ENCODE assay signal across 9 cellular contexts in the genomic region with DNA sequence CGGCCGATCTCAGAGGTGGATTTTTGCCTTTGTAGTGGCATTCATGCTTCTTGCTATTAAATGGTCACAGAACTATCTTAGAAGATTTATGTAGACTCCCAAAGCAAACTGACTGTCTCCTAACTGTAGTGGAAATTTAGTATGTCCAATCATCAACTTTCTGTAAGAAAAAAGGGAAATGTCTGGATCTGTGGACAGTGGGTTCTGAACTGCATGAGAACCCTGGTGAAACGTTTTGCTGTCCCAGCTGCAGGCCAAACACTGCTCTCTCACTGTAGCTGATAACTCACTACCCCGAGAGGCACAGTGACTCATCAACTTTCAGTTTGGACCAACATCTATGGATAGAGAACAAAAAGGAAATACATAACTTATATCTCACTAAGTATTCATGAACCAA.
DNase-seq lines count a peak whose midpoint lies in the region; ATAC-seq, FAIRE-seq and TF ChIP-seq lines count a peak whose summit lies in the region.
"Had no signal": no experiment of that assay in that cellular context is flagged by ENCODE, and none has a peak within 500 bp of the region (broad histone marks: within the 10 kb centered on the region; RNA-seq: fewer than 3 reads in every experiment).

No MANE protein-coding gene starts in this region.

- no peaks in the 10 kb centered on the region for H3K9me3 ChIP-seq in fibroblast of lung (ENCODE audit: control insufficient read depth, insufficient read depth, low read depth, low read length)
- H3K9me3 ChIP-seq in T-helper 17 cell (ENCODE audit: control insufficient read depth, low read length, poor library complexity, severe bottlenecking) = no peaks in the 10 kb centered on the region

- H3K36me3 Mint-ChIP-seq in T-helper 17 cell (ENCODE audit: low read depth) = no peaks in the 10 kb centered on the region
- H3K36me3 Mint-ChIP-seq: CD4-positive, CD25-positive, alpha-beta regulatory T cell had no signal

- H3K27me3 Mint-ChIP-seq in T-helper 17 cell = peaks cover 4% of the 10 kb centered on the region
- H3K27me3 Mint-ChIP-seq: CD4-positive, CD25-positive, alpha-beta regulatory T cell had no signal

- H4K20me1 ChIP-seq in fibroblast of lung (ENCODE audit: control insufficient read depth, extremely low read depth, insufficient read depth, low read length) = no peaks in the 10 kb centered on the region

- H3K79me2 ChIP-seq in fibroblast of lung (ENCODE audit: control insufficient read depth, insufficient read depth, low read length) = no peaks in the 10 kb centered on the region

- DNase-seq in NCI-H1436 (lab: John Stamatoyannopoulos, UW) (peak; percentile 24), NCI-H1436 treated with DMSO at 0.1 percent for 48 hours (lab: John Stamatoyannopoulos, UW) (no peak), RCC 7860 (ENCODE audit: low spot score) (peak; percentile 5), fibroblast of lung (ENCODE audit: low read depth in 2 of 2) (peak; percentile 86 to 92), omental fat pad (ENCODE audit: low spot score) (no peak), T-helper 17 cell (no peak)
- DNase-seq in activated naive CD4-positive, alpha-beta T cell treated with anti-CD3 and anti-CD28 coated beads, Interleukin-2, amount 50 U/mL, for 16 hours = no peak
- DNase-seq: CD4-positive, CD25-positive, alpha-beta regulatory T cell had no signal

- H3K36me3 ChIP-seq in fibroblast of lung (ENCODE audit: control insufficient read depth, insufficient read depth, low read length) = no peaks in the 10 kb centered on the region

- no peak for TF ChIP-seq CTCF in fibroblast of lung (conservative IDR thresholded peaks at IDR 0.05 in 1 of 2, IDR thresholded peaks at IDR 0.05 in 1 of 2; ENCODE audit: low read depth in 1 of 2, low read length in 2 of 2)
- TF ChIP-seq CTCF in omental fat pad (IDR thresholded peaks at IDR 0.05) = no peak

- H3K4me3 ChIP-seq in fibroblast of lung (replicated peaks in 1 of 4; ENCODE audit: control extremely low read depth in 1 of 4, insufficient read depth in 1 of 4, low read depth in 3 of 4, low read length in 4 of 4) = peak overlapping the region in 3 of 4 experiments; percentile 17 to 44 (median 33)

- no peak overlapping the region for H3K9ac ChIP-seq in fibroblast of lung (ENCODE audit: insufficient read depth, low read length)

- peak overlapping the region; percentile 74 for H3K27ac ChIP-seq in fibroblast of lung (ENCODE audit: insufficient read depth, low read length)

- no peak for FAIRE-seq in RCC 7860 (lab: Jason Lieb, UNC)

- H3K4me3 Mint-ChIP-seq in T-helper 17 cell = no peak overlapping the region
- H3K4me3 Mint-ChIP-seq: CD4-positive, CD25-positive, alpha-beta regulatory T cell had no signal

- no peak overlapping the region for H3K27ac Mint-ChIP-seq in T-helper 17 cell

- H3K4me1 ChIP-seq in fibroblast of lung (ENCODE audit: control insufficient read depth, extremely low read depth, insufficient read depth, low read length) = peaks cover 11% of the 10 kb centered on the region

- peak overlapping the region; percentile 64 for H3K4me2 ChIP-seq in fibroblast of lung (ENCODE audit: extremely low read depth, insufficient read depth, low read length)

- no peaks in the 10 kb centered on the region for H3K27me3 ChIP-seq in fibroblast of lung (ENCODE audit: control insufficient read depth, insufficient read depth, low read length)

- no peaks in the 10 kb centered on the region for H3K4me1 Mint-ChIP-seq in T-helper 17 cell

- peak overlapping the region; percentile 9 for H2AFZ ChIP-seq in fibroblast of lung (ENCODE audit: low read length)

- ATAC-seq in HG02938 (IDR thresholded peaks at IDR 0.05; ENCODE audit: unreplicated experiment) (peak; percentile 48), omental fat pad (ENCODE audit: low FRiP score) (peak; percentile 82), T-helper 17 cell (no peak)

Comparison
In these comparisons a context has a peak if more than half of its experiments do, and no peak if none do; other contexts are left out.
1. DNase-seq: peak in NCI-H1436 (single experiment), RCC 7860 (single experiment) and fibroblast of lung (2 of 2); none in NCI-H1436 treated with DMSO at 0.1 percent for 48 hours (single experiment), omental fat pad (single experiment), T-helper 17 cell (0 of 3) and activated naive CD4-positive, alpha-beta T cell treated with anti-CD3 and anti-CD28 coated beads, Interleukin-2, amount 50 U/mL, for 16 hours (single experiment).